Comparison of ENCODE assay signal across 32 cellular contexts in genomic region chr11:17831228-17831627, GRCh38.
"Had no signal": no experiment of that assay in that cellular context is flagged by ENCODE, and none has a peak within 500 bp of the region (broad histone marks: within the 10 kb centered on the region; RNA-seq: fewer than 3 reads in every experiment).

No MANE protein-coding gene starts in this region.

- DNase-seq: activated effector memory CD4-positive, alpha-beta T cell treated with anti-CD3 and anti-CD28 coated beads, Interleukin-2, amount 50 U/mL, for 16 hours; activated effector memory CD4-positive, alpha-beta T cell treated with Interleukin-2 at 50 U/mL for 16 hours; activated gamma-delta T cell; activated gamma-delta T cell treated with Interleukin-2 at 50 U/mL for 16 hours; activated naive CD4-positive, alpha-beta T cell; activated naive CD4-positive, alpha-beta T cell treated with anti-CD3 and anti-CD28 coated beads for 36 hours; activated naive CD4-positive, alpha-beta T cell treated with anti-CD3 and anti-CD28 coated beads, Interleukin-2, amount 10 ng/mL, durations not matched to agents 7 days and 5 days; activated naive CD4-positive, alpha-beta T cell treated with anti-CD3 and anti-CD28 coated beads, Interleukin-2, amount 50 U/mL, for 16 hours; activated naive CD4-positive, alpha-beta T cell treated with Interleukin-2 at 50 U/mL for 16 hours; activated naive CD8-positive, alpha-beta T cell treated with anti-CD3 and anti-CD28 coated beads for 36 hours; activated naive CD8-positive, alpha-beta T cell treated with anti-CD3 and anti-CD28 coated beads, Interleukin-2, amount 10 ng/mL, durations not matched to agents 7 days and 5 days; activated naive CD8-positive, alpha-beta T cell treated with anti-CD3 and anti-CD28 coated beads, Interleukin-2, amount 50 U/mL, for 24 hours; activated T-cell treated with anti-CD3 and anti-CD28 coated beads, Interleukin-2, amount 50 U/mL, for 1 hour; activated T-cell treated with anti-CD3 and anti-CD28 coated beads, Interleukin-2, amount 50 U/mL, for 24 hours; activated T-cell treated with anti-CD3 and anti-CD28 coated beads, Interleukin-2, amount 50 U/mL, for 4 hours; activated T-cell treated with anti-CD3 and anti-CD28 coated beads, Interleukin-2, amount 50 U/mL, for 48 hours; activated T-cell treated with anti-CD3 and anti-CD28 coated beads, Interleukin-2, amount 50 U/mL, for 72 hours; adrenal gland; amniotic stem cell; amygdala; anterior cingulate cortex; aorta; body of pancreas; brain microvascular endothelial cell; caudate nucleus; central memory CD4-positive, alpha-beta T cell; cerebellar nuclear complex had no signal

- H3K36me3 ChIP-seq: adrenal gland, ascending aorta, brain microvascular endothelial cell, breast epithelium, cardiac muscle cell had no signal

- H3K27me3 ChIP-seq: adrenal gland, ascending aorta, body of pancreas, brain microvascular endothelial cell, breast epithelium, cardiac muscle cell had no signal

- H3K27ac ChIP-seq: adrenal gland, ascending aorta, body of pancreas, brain microvascular endothelial cell, breast epithelium, cardiac muscle cell had no signal

- H3K4me3 ChIP-seq: adrenal gland, ascending aorta, body of pancreas, breast epithelium, cardiac muscle cell had no signal

- H3K4me1 ChIP-seq: body of pancreas, breast epithelium had no signal

- ATAC-seq: activated naive CD4-positive, alpha-beta T cell treated with anti-CD3 and anti-CD28 coated beads, Interleukin-2, amount 50 U/mL, for 72 hours; activated naive CD8-positive, alpha-beta T cell treated with anti-CD3 and anti-CD28 coated beads, Interleukin-2, amount 50 U/mL, for 24 hours; activated T-cell treated with anti-CD3 and anti-CD28 coated beads, Interleukin-2, amount 50 U/mL, for 4 hours; activated T-cell treated with anti-CD3 and anti-CD28 coated beads, Interleukin-2, amount 50 U/mL, for 72 hours; activated T-helper 17 cell treated with anti-CD3 and anti-CD28 coated beads, Interleukin-2, amount 50 U/mL, for 72 hours; body of pancreas had no signal

- H3K9me3 ChIP-seq: adrenal gland, ascending aorta, body of pancreas, breast epithelium had no signal
